In the genomic region with DNA sequence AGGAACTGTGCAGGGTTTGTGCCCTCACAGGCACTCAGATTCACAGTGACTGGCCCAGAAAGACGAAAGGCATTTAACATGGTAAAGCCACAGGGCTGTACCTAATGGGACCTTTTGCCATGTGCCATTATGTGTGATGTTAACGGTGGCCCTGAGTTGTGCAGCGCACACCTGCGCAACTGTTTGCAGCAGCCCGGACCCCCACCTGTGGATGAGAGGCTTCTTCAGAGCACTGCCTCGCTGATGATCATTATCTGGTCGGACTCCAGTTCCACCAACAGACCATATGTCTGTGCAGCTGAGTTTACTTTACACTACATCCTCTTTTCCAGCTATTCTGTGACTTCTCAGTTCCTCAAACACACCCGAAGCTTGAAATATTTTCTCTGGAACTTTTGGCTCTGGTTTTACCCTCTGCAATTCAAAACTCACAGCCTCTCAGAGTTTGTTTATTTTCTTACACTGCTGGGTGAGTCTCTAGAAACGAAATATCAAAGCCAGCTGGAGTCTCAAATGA, we compare ENCODE assay signal across 13 cellular contexts. TPM values are rescaled to one million over a fixed set of nuclear protein-coding genes. Genes with fewer than 3 reads are reported as not detected.
DNase-seq lines count a peak whose midpoint lies in the region; TF ChIP-seq lines count a peak whose summit lies in the region.
"Had no signal": no experiment of that assay in that cellular context is flagged by ENCODE, and none has a peak within 500 bp of the region (broad histone marks: within the 10 kb centered on the region; RNA-seq: fewer than 3 reads in every experiment).

No MANE protein-coding gene starts in this region.

- TF ChIP-seq CTCF in OCI-LY3 (IDR thresholded peaks at IDR 0.05; ENCODE audit: low read depth, low read length), result no peak

- H3K79me2 ChIP-seq in OCI-LY3 (ENCODE audit: low read length), result no peaks in the 10 kb centered on the region

- no peaks in the 10 kb centered on the region for H4K20me1 ChIP-seq in OCI-LY3 (ENCODE audit: insufficient read depth, low read length)

- H3K4me3 ChIP-seq in OCI-LY3 (ENCODE audit: low read length) (peak overlapping the region; percentile 56), skeletal muscle tissue (ENCODE audit: low read length in 3 of 3) (no peak overlapping the region)
- H3K4me3 ChIP-seq: neural progenitor cell, thyroid gland had no signal

- no peak overlapping the region for H3K9ac ChIP-seq in OCI-LY3 (ENCODE audit: low read length)
- H3K9ac ChIP-seq in skeletal muscle tissue (ENCODE audit: low read depth in 1 of 3, low read length in 3 of 3), result no peak overlapping the region
- H3K9ac ChIP-seq: neural progenitor cell had no signal

- H3K27me3 ChIP-seq in OCI-LY3 (ENCODE audit: low read depth, low read length) (no peaks in the 10 kb centered on the region), skeletal muscle tissue (ENCODE audit: control insufficient read depth in 3 of 3, insufficient read depth in 3 of 3, low read length in 3 of 3) (no peaks in the 10 kb centered on the region)
- H3K27me3 ChIP-seq: neural progenitor cell, thyroid gland had no signal

- H3K4me2 ChIP-seq in OCI-LY3 (ENCODE audit: low read length), result peak overlapping the region; percentile 72
- H3K4me2 ChIP-seq: neural progenitor cell had no signal

- H3K9me3 ChIP-seq in OCI-LY3 (ENCODE audit: insufficient read depth, low read length) (peaks cover 4% of the 10 kb centered on the region; the same call in 1 of the 2 replicates), skeletal muscle tissue (ENCODE audit: control insufficient read depth in 3 of 3, low read length in 3 of 3) (no peaks in the 10 kb centered on the region)
- H3K9me3 ChIP-seq: thyroid gland had no signal

- peak; percentile 53 for DNase-seq in GM03348 (ENCODE audit: low spot score)
- DNase-seq in fibroblast of gingiva (ENCODE audit: low read depth), result peak; percentile 83
- no peak for DNase-seq in NCI-H2227 treated with DMSO at 0.1 percent for 48 hours (lab: John Stamatoyannopoulos, UW)
- DNase-seq in D341Med (ENCODE audit: low spot score), result no peak
- no peak for DNase-seq in T-helper 9 cell
- no peak for DNase-seq in NCI-H774 (lab: John Stamatoyannopoulos, UW)
- DNase-seq: activated naive CD4-positive, alpha-beta T cell treated with Interleukin-2 at 50 U/mL for 16 hours; effector CD8-positive, alpha-beta T cell; stimulated activated CD4-positive, alpha-beta T cell treated with anti-CD3 and anti-CD28 coated beads, Interleukin-2, amount 100 ng/mL, for 24 hours had no signal

- H3K36me3 ChIP-seq in OCI-LY3 (replicated peaks; ENCODE audit: low read depth, low read length) (no peaks in the 10 kb centered on the region), skeletal muscle tissue (ENCODE audit: control insufficient read depth in 3 of 3, insufficient read depth in 3 of 3, low read length in 3 of 3) (no peaks in the 10 kb centered on the region)
- H3K36me3 ChIP-seq: neural progenitor cell, thyroid gland had no signal

- H3K4me1 ChIP-seq in OCI-LY3 (ENCODE audit: low read length) (peaks cover 22% of the 10 kb centered on the region), skeletal muscle tissue (ENCODE audit: control insufficient read depth in 3 of 3, insufficient read depth in 3 of 3, low read length in 3 of 3) (peaks cover 0 to 3% (median 2%) of the 10 kb centered on the region in 3 donors)
- H3K4me1 ChIP-seq: neural progenitor cell had no signal

- H2AFZ ChIP-seq in OCI-LY3 (ENCODE audit: low read depth, low read length), result no peak overlapping the region
- H2AFZ ChIP-seq: neural progenitor cell had no signal

- H3K27ac ChIP-seq in OCI-LY3 (ENCODE audit: low read length) (peak overlapping the region; percentile 76), skeletal muscle tissue (ENCODE audit: low read depth, low read length) (peak overlapping the region; percentile 44)
- H3K27ac ChIP-seq: neural progenitor cell had no signal

RNA-seq across cellular contexts. Expression of gene UBE2F, which starts 35.6 kb away (rescaled TPM):
- 33.4 TPM for total RNA-seq in skeletal muscle tissue

Comparison
In these comparisons a context has a peak if more than half of its experiments do, and no peak if none do; other contexts are left out.
1. DNase-seq: peak in GM03348 (single experiment) and fibroblast of gingiva (single experiment); none in NCI-H2227 treated with DMSO at 0.1 percent for 48 hours (single experiment), D341Med (single experiment), T-helper 9 cell (single experiment) and NCI-H774 (single experiment).